ENCODE assay signal across 7 cellular contexts in the genomic region with DNA sequence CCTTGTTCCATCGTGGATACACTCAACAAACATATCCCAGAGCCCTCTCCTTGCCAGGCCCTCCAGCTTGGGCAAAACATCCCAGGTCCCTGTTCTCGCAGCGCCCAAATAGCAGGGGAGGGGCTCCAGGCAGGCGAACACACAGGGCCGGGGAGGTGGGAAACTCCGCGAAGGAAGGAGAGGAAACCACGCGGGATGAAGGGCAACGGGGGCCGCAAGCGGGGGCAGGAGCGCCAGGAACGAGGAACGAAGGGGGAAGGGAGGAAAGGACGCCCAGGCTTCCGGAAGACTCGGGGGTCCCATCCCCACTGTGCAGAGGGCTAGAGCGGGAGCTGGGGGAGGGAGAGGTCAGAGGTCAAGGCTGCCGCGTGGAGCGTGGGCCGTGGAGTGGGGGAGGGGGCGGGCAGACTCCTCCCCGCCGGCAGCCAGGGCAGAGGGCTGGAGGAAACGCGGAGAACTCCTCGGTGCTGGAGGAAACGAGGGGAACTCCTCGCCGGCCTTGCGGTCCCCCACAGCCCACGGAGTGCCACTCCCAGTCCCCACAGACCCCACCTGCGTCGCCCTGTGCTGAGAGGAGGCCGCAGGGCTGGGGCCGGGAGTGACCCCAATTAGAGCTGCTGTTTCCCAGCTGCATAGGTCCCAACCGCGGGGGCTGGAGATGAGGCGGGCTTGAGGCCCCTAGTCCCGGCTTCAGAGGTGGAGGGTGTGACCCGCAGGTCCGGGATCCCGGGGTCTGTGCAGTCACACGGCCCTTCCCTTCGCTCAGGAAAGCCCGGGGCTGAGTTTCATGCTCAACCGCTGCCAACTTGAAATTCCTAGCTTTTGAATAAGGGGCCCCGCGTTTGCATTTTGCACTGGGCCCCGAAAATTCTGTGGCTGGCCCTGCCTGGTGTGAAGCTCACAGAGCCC. TPM values are rescaled to one million over a fixed set of nuclear protein-coding genes. Genes with fewer than 3 reads are reported as not detected.
DNase-seq lines count a peak whose midpoint lies in the region; ATAC-seq and TF ChIP-seq lines count a peak whose summit lies in the region.

No MANE protein-coding gene starts in this region.

- H3K27ac Mint-ChIP-seq in progenitor cell of endocrine pancreas = no peak overlapping the region

- peak; percentile 16 for ATAC-seq in HG03460 (IDR thresholded peaks at IDR 0.05; ENCODE audit: unreplicated experiment)
- no peak for ATAC-seq in HG02884 (IDR thresholded peaks at IDR 0.05; ENCODE audit: unreplicated experiment)

- H3K27me3 Mint-ChIP-seq in progenitor cell of endocrine pancreas = peaks cover 7% of the 10 kb centered on the region

- no peaks in the 10 kb centered on the region for H3K9me3 Mint-ChIP-seq in progenitor cell of endocrine pancreas (ENCODE audit: low read depth)

- DNase-seq in activated CD4-positive, alpha-beta T cell treated with anti-CD3 and anti-CD28 coated beads, Interleukin-2, amount 50 U/mL, for 1 hour = peak; percentile 49
- no peak for DNase-seq in epithelial cell of esophagus (ENCODE audit: low read depth)
- no peak for DNase-seq in progenitor cell of endocrine pancreas (ENCODE audit: low spot score, unreplicated experiment)
- DNase-seq in KG1 (lab: John Stamatoyannopoulos, UW) = no peak
- DNase-seq in NCI-H1092 treated with DMSO at 0.1 percent for 48 hours (lab: John Stamatoyannopoulos, UW) = no peak

- peak overlapping the region; percentile 47 for H3K4me3 Mint-ChIP-seq in progenitor cell of endocrine pancreas (ENCODE audit: low read depth)

- peak overlapping the region; percentile 30 for H3K4me3 ChIP-seq in epithelial cell of esophagus (ENCODE audit: low read length)

- TF ChIP-seq CTCF in epithelial cell of esophagus (IDR thresholded peaks at IDR 0.05; ENCODE audit: insufficient read depth, low read depth, low read length, missing control alignments) (no peak), progenitor cell of endocrine pancreas (IDR thresholded peaks at IDR 0.05; ENCODE audit: unreplicated experiment) (no peak)

- peaks cover 19% of the 10 kb centered on the region for H3K4me1 Mint-ChIP-seq in progenitor cell of endocrine pancreas (ENCODE audit: low read depth)

- peaks cover 5% of the 10 kb centered on the region for H3K36me3 Mint-ChIP-seq in progenitor cell of endocrine pancreas (ENCODE audit: insufficient read depth)

RNA-seq across cellular contexts. Expression of a gene that starts 1.2 kb away (rescaled TPM):
- 21.0 and 24.1 TPM in 2 replicates for total RNA-seq in progenitor cell of endocrine pancreas

RNA-seq across cellular contexts. Expression of a gene that starts 38.9 kb away (rescaled TPM):
- total RNA-seq in progenitor cell of endocrine pancreas = 44.6 and 47.3 TPM in 2 replicates
